In genomic region chr2:46737577-46737976, GRCh38 we compare ENCODE assay signal across 15 cellular contexts. TPM values are rescaled to one million over a fixed set of nuclear protein-coding genes. Genes with fewer than 3 reads are reported as not detected.
DNase-seq lines count a peak whose midpoint lies in the region; TF ChIP-seq lines count a peak whose summit lies in the region.
"Had no signal": no experiment of that assay in that cellular context is flagged by ENCODE, and none has a peak within 500 bp of the region (broad histone marks: within the 10 kb centered on the region; RNA-seq: fewer than 3 reads in every experiment).

No MANE protein-coding gene starts in this region.

- H3K27me3 ChIP-seq in kidney epithelial cell (ENCODE audit: control insufficient read depth, insufficient read depth, low read length) (no peaks in the 10 kb centered on the region), colonic mucosa (no peaks in the 10 kb centered on the region)
- H3K27me3 ChIP-seq: neutrophil, SJSA1 had no signal

- H3K9me3 ChIP-seq in colonic mucosa = no peaks in the 10 kb centered on the region
- H3K9me3 ChIP-seq: neutrophil, SJSA1 had no signal

- H3K9ac ChIP-seq in colonic mucosa (ENCODE audit: low read depth in 2 of 2, low read length in 2 of 2) = no peak overlapping the region

- H3K4me3 ChIP-seq in kidney epithelial cell (ENCODE audit: low read depth, low read length) (no peak overlapping the region), colonic mucosa (no peak overlapping the region)
- H3K4me3 ChIP-seq: SJSA1 had no signal

- intact Hi-C loops in colonic mucosa (cut with DNase I) = no loop called here
- intact Hi-C loops in head of caudate nucleus (cut with DNase I) = no loop called here

- peak overlapping the region; percentile 56 for H3K27ac ChIP-seq in VCaP
- no peak overlapping the region for H3K27ac ChIP-seq in colonic mucosa
- H3K27ac ChIP-seq: neutrophil, SJSA1 had no signal

- no peak for TF ChIP-seq CTCF in VCaP (conservative IDR thresholded peaks at IDR 0.05)
- no peak for TF ChIP-seq CTCF in kidney epithelial cell (IDR thresholded peaks at IDR 0.05; ENCODE audit: insufficient read depth, low read length, poor library complexity, severe bottlenecking)
- no peak for TF ChIP-seq CTCF in colonic mucosa (IDR thresholded peaks at IDR 0.05)

- DNase-seq in ACHN (peak; percentile 25), HT1080 (ENCODE audit: low read depth) (peak; percentile 47), kidney epithelial cell (ENCODE audit: low read depth) (peak; percentile 28), NCI-H1436 (lab: John Stamatoyannopoulos, UW) (no peak), colonic mucosa (no peak), head of caudate nucleus (no peak), NCI-H1105 (lab: John Stamatoyannopoulos, UW) (no peak)
- DNase-seq: activated B cell treated with CpG ODN at 0.5 μM for 24 hours, caudate nucleus, Kasumi-1, kidney glomerular epithelial cell, NCI-H524 treated with DMSO at 0.1 percent for 48 hours had no signal

- H3K4me1 ChIP-seq in colonic mucosa = no peaks in the 10 kb centered on the region

- no peaks in the 10 kb centered on the region for H3K36me3 ChIP-seq in kidney epithelial cell (ENCODE audit: control insufficient read depth, insufficient read depth, low read length)
- H3K36me3 ChIP-seq in colonic mucosa = no peaks in the 10 kb centered on the region
- H3K36me3 ChIP-seq: neutrophil had no signal

- in situ Hi-C loops in ACHN (cut with HindIII; ENCODE audit: low pct_ligation_motif_present, low pct_unique_long_range_greater_than_20kb, low sequenced_read_pairs) = no loop called here

RNA-seq across cellular contexts. Expression of gene SOCS5, which starts 38.5 kb away (rescaled TPM):
- total RNA-seq in HT1080 (2014; rRNA removed; shearing (Covaris generic)) = 27.6 and 33.8 TPM in 2 replicates
- polyA plus RNA-seq in HT1080 (2015; cell fraction: cytosol; rRNA removed) = 24.9 and 30.6 TPM in 2 replicates
- polyA plus RNA-seq in HT1080 (2015; cell fraction: nucleus; rRNA removed) = 22.1 and 25.6 TPM in 2 replicates
- 11.2 TPM in 2 replicates for total RNA-seq in kidney epithelial cell
- total RNA-seq in colonic mucosa = 10 to 100 TPM in 1 of 2 donors, 1 to 10 TPM in 1; 8.2 to 17.5 TPM

Comparison
In these comparisons a context has a peak if more than half of its experiments do, and no peak if none do; other contexts are left out.
1. DNase-seq: peak in ACHN (single experiment), HT1080 (single experiment) and kidney epithelial cell (single experiment); none in NCI-H1436 (single experiment), colonic mucosa (single experiment), head of caudate nucleus (0 of 42) and NCI-H1105 (single experiment).